Comparison of ENCODE assay signal across 1 cellular context in genomic region chr5:143594913-143595818, GRCh38.
A peak's percentile ranks its signal among the peaks of the same experiment; 100 is the strongest.
TF ChIP-seq lines count a peak whose summit lies in the region.

No MANE protein-coding gene starts in this region.

TF ChIP-seq in HepG2, 621 proteins besides CTCF, POLR2A, EP300 and RAD21 (continued from another document and continues in another):
- no peak; the same call in 1 of the 2 replicates for TF ChIP-seq HOMEZ (CRISPR knock-in tag; IDR thresholded peaks at IDR 0.05; ENCODE audit: low read depth)
- TF ChIP-seq PHF21A (CRISPR knock-in tag; IDR thresholded peaks at IDR 0.05), result no peak
- no peak for TF ChIP-seq RARG (CRISPR knock-in tag; IDR thresholded peaks at IDR 0.05; ENCODE audit: low read depth)
- TF ChIP-seq JUN (CRISPR knock-in tag; IDR thresholded peaks at IDR 0.05), result 0 out of 2 replicates have a peak, but pooled peaks have one; percentile 77
- TF ChIP-seq ZNF746 (CRISPR knock-in tag; IDR thresholded peaks at IDR 0.05), result no peak
- no peak for TF ChIP-seq ZNF33B (CRISPR knock-in tag; IDR thresholded peaks at IDR 0.05)
- TF ChIP-seq RXRA (CRISPR knock-in tag; IDR thresholded peaks at IDR 0.05), result peak; percentile 53; the same call in 1 of the 2 replicates
- TF ChIP-seq TCF12 (IDR thresholded peaks at IDR 0.05), result no peak
- TF ChIP-seq TCF12 (CRISPR knock-in tag; IDR thresholded peaks at IDR 0.05), result no peak
- TF ChIP-seq SMARCE1 (IDR thresholded peaks at IDR 0.05; ENCODE audit: borderline replicate concordance), result no peak
- no peak for TF ChIP-seq ZNF883 (CRISPR knock-in tag; IDR thresholded peaks at IDR 0.05; ENCODE audit: not compliant biosample characterization)
- no peak for TF ChIP-seq IRF9 (CRISPR knock-in tag; IDR thresholded peaks at IDR 0.05; ENCODE audit: borderline replicate concordance)
- TF ChIP-seq STAT5B (CRISPR knock-in tag; IDR thresholded peaks at IDR 0.05), result no peak
- TF ChIP-seq MXD3 (CRISPR knock-in tag; IDR thresholded peaks at IDR 0.05), result no peak
- no peak for TF ChIP-seq PRPF4 (IDR thresholded peaks at IDR 0.05; ENCODE audit: low read depth, low read length, poor library complexity, severe bottlenecking)
- TF ChIP-seq CENPBD1 (CRISPR knock-in tag; IDR thresholded peaks at IDR 0.05; ENCODE audit: borderline replicate concordance, low read depth), result no peak
- TF ChIP-seq TSC22D2 (CRISPR knock-in tag; IDR thresholded peaks at IDR 0.05; ENCODE audit: borderline replicate concordance), result no peak
- TF ChIP-seq HMGA1 (CRISPR knock-in tag; conservative IDR thresholded peaks at IDR 0.05), result no peak
- no peak for TF ChIP-seq SNAPC2 (CRISPR knock-in tag; IDR thresholded peaks at IDR 0.05)
- no peak for TF ChIP-seq SCMH1 (CRISPR knock-in tag; IDR thresholded peaks at IDR 0.05; ENCODE audit: borderline replicate concordance)
- peak; percentile 3 to 57; a peak in 1 of 4 replicates for TF ChIP-seq HMGXB4 (CRISPR knock-in tag; IDR thresholded peaks at IDR 0.05; ENCODE audit: borderline replicate concordance in 1 of 2, low read depth in 1 of 2)
- no peak for TF ChIP-seq ZNF224 (CRISPR knock-in tag; IDR thresholded peaks at IDR 0.05)
- TF ChIP-seq ZNF276 (CRISPR knock-in tag; IDR thresholded peaks at IDR 0.05; ENCODE audit: low read depth), result no peak
- TF ChIP-seq ZNF781 (CRISPR knock-in tag; IDR thresholded peaks at IDR 0.05; ENCODE audit: borderline replicate concordance, not compliant biosample characterization), result no peak
- TF ChIP-seq SNRNP70 (IDR thresholded peaks at IDR 0.05; ENCODE audit: low read depth, low read length), result no peak
- no peak for TF ChIP-seq PREB (CRISPR knock-in tag; IDR thresholded peaks at IDR 0.05)
- peak; percentile 72 for TF ChIP-seq ZNF143 (CRISPR knock-in tag; IDR thresholded peaks at IDR 0.05)
- no peak for TF ChIP-seq ATM (IDR thresholded peaks at IDR 0.05; ENCODE audit: borderline replicate concordance)
- TF ChIP-seq ZNF678 (CRISPR knock-in tag; IDR thresholded peaks at IDR 0.05), result no peak
- TF ChIP-seq ZNF580 (CRISPR knock-in tag; IDR thresholded peaks at IDR 0.05; ENCODE audit: borderline replicate concordance, low read depth), result peak; percentile 42; the same call in 1 of the 2 replicates
- no peak for TF ChIP-seq CCAR2 (optimal IDR thresholded peaks at IDR 0.05; ENCODE audit: low read depth, low read length)
- no peak for TF ChIP-seq ZFP41 (CRISPR knock-in tag; IDR thresholded peaks at IDR 0.05; ENCODE audit: borderline replicate concordance)
- TF ChIP-seq FOXK2 (IDR thresholded peaks at IDR 0.05), result peak; percentile 83
- peak; percentile 28; the same call in 1 of the 2 replicates for TF ChIP-seq GATA4 (IDR thresholded peaks at IDR 0.05; ENCODE audit: borderline replicate concordance, low read depth)
- 0 out of 2 replicates have a peak, but pooled peaks have one; percentile 24 for TF ChIP-seq ZKSCAN8 (CRISPR knock-in tag; IDR thresholded peaks at IDR 0.05; ENCODE audit: borderline replicate concordance)
- TF ChIP-seq ZNF761 (CRISPR knock-in tag; conservative IDR thresholded peaks at IDR 0.05), result no peak
- no peak for TF ChIP-seq BRD4 (CRISPR knock-in tag; IDR thresholded peaks at IDR 0.05)
- TF ChIP-seq NBN (conservative IDR thresholded peaks at IDR 0.05), result no peak
- TF ChIP-seq ZNF451 (CRISPR knock-in tag; IDR thresholded peaks at IDR 0.05), result no peak
- no peak for TF ChIP-seq ZNF407 (CRISPR knock-in tag; IDR thresholded peaks at IDR 0.05; ENCODE audit: not compliant biosample characterization)
- TF ChIP-seq ZNF572 (CRISPR knock-in tag; IDR thresholded peaks at IDR 0.05), result no peak
- no peak for TF ChIP-seq PRDM10 (CRISPR knock-in tag; IDR thresholded peaks at IDR 0.05; ENCODE audit: low read depth)
- TF ChIP-seq ZNF460 (CRISPR knock-in tag; IDR thresholded peaks at IDR 0.05; ENCODE audit: borderline replicate concordance), result no peak
- TF ChIP-seq BORCS8-MEF2B (CRISPR knock-in tag; IDR thresholded peaks at IDR 0.05), result no peak
